8 cellular contexts compared by ENCODE assay signal in genomic region chr11:46917109-46918086, GRCh38. TPM values are rescaled to one million over a fixed set of nuclear protein-coding genes. Genes with fewer than 3 reads are reported as not detected.
DNase-seq lines count a peak whose midpoint lies in the region; ATAC-seq and TF ChIP-seq lines count a peak whose summit lies in the region.

No MANE protein-coding gene starts in this region.

- no peaks in the 10 kb centered on the region for H3K9me3 Mint-ChIP-seq in progenitor cell of endocrine pancreas (ENCODE audit: low read depth)

- no peaks in the 10 kb centered on the region for H3K36me3 Mint-ChIP-seq in progenitor cell of endocrine pancreas (ENCODE audit: insufficient read depth)

- intact Hi-C loops in esophagus muscularis mucosa (cut with DNase I): no loop called here

- peak overlapping the region; percentile 80 for H3K27ac Mint-ChIP-seq in progenitor cell of endocrine pancreas

- H3K36me3 ChIP-seq in DOHH2 (ENCODE audit: control insufficient read depth, low read length) (no peaks in the 10 kb centered on the region), esophagus muscularis mucosa (no peaks in the 10 kb centered on the region)

- CTCF ChIA-PET in RWPE1 (lab: Yijun Ruan, JAX): interaction anchor here (0.6 to 2.4 kb wide), 2 partner anchors 236 to 366 kb away, joined by 3 to 14 read pairs; no protein-coding TSS in a partner anchor

- H3K9me3 ChIP-seq in DOHH2 (ENCODE audit: control insufficient read depth, insufficient read depth, low read length) (no peaks in the 10 kb centered on the region), esophagus muscularis mucosa (no peaks in the 10 kb centered on the region)

- peaks cover 49% of the 10 kb centered on the region for H3K4me1 ChIP-seq in DOHH2 (ENCODE audit: control insufficient read depth, low read length)
- H3K4me1 ChIP-seq in esophagus muscularis mucosa: peaks cover 50 to 73% (median 60%) of the 10 kb centered on the region in 4 donors

- no peaks in the 10 kb centered on the region for H4K20me1 ChIP-seq in DOHH2 (ENCODE audit: control insufficient read depth, insufficient read depth, low read depth, low read length)

- POLR2A ChIA-PET in RWPE1 (lab: Yijun Ruan, JAX; ENCODE audit: low non-redundant PET): no interaction called here

- no peak for ATAC-seq in activated CD4-positive, CD25-positive, alpha-beta regulatory T cell treated with anti-CD3 and anti-CD28 coated beads, Interleukin-2, amount 50 U/mL, for 24 hours

- DNase-seq in RWPE1 (ENCODE audit: low spot score) (no peak), esophagus muscularis mucosa (ENCODE audit: extremely low spot score) (no peak), progenitor cell of endocrine pancreas (ENCODE audit: low spot score, unreplicated experiment) (no peak), NCI-H128 (lab: John Stamatoyannopoulos, UW; ENCODE audit: unreplicated experiment) (no peak), NCI-H2227 (lab: John Stamatoyannopoulos, UW; ENCODE audit: unreplicated experiment) (no peak), SIG-M5 (lab: John Stamatoyannopoulos, UW) (no peak)

- no peak for TF ChIP-seq EP300 in esophagus muscularis mucosa (IDR thresholded peaks at IDR 0.05)

- no peaks in the 10 kb centered on the region for H3K79me2 ChIP-seq in DOHH2 (ENCODE audit: control insufficient read depth, low read length)

- H3K4me2 ChIP-seq in DOHH2 (ENCODE audit: low read length): peak overlapping the region; percentile 86

- H3K4me3 ChIP-seq in DOHH2 (ENCODE audit: low read length): peak overlapping the region; percentile 81
- peak overlapping the region; percentile 58 to 82 (median 68) for H3K4me3 ChIP-seq in esophagus muscularis mucosa

- H3F3A ChIP-seq in DOHH2 (ENCODE audit: control insufficient read depth, insufficient read depth): peaks cover 5% of the 10 kb centered on the region

- H3K4me1 Mint-ChIP-seq in progenitor cell of endocrine pancreas (ENCODE audit: low read depth): peaks cover 15% of the 10 kb centered on the region

- H3K4me3 Mint-ChIP-seq in progenitor cell of endocrine pancreas (ENCODE audit: low read depth): peak overlapping the region; percentile 76

- WGBS in esophagus muscularis mucosa: 2% methylated on average over 16 of the region's 55 CpGs

- H3K27ac ChIP-seq in DOHH2 (ENCODE audit: low read depth, low read length) (no peak overlapping the region), RWPE1 (peak overlapping the region; percentile 93), esophagus muscularis mucosa (replicated peaks in 1 of 4) (peak overlapping the region; percentile 62 to 75 (median 74))

- TF ChIP-seq CTCF in DOHH2 (IDR thresholded peaks at IDR 0.05; ENCODE audit: low read depth, low read length, poor library complexity, severe bottlenecking) (no peak), RWPE1 (conservative IDR thresholded peaks at IDR 0.05; ENCODE audit: low read depth) (no peak), esophagus muscularis mucosa (IDR thresholded peaks at IDR 0.05) (no peak), progenitor cell of endocrine pancreas (IDR thresholded peaks at IDR 0.05; ENCODE audit: unreplicated experiment) (no peak)

- H3K9me2 ChIP-seq in DOHH2 (replicated peaks; ENCODE audit: control insufficient read depth, low read length): no peaks in the 10 kb centered on the region

- H3K27me3 Mint-ChIP-seq in progenitor cell of endocrine pancreas: peaks cover 63% of the 10 kb centered on the region

- H3K27me3 ChIP-seq in DOHH2 (ENCODE audit: control insufficient read depth, low read length) (peaks cover 19% of the 10 kb centered on the region), esophagus muscularis mucosa (peaks cover 0 to 10% (median 0%) of the 10 kb centered on the region in 4 donors)

- TF ChIP-seq POLR2A in esophagus muscularis mucosa (IDR thresholded peaks at IDR 0.05; ENCODE audit: low read depth): no peak

RNA-seq across cellular contexts. Expression of gene LRP4, which starts 1.0 kb away (rescaled TPM):
- 1 to 10 TPM; 2.3 to 7.4 (median 3.5) TPM for total RNA-seq in esophagus muscularis mucosa
- total RNA-seq in progenitor cell of endocrine pancreas: 8.7 and 11.0 TPM in 2 replicates

RNA-seq across cellular contexts. Expression of gene CSTPP1, which starts 19.2 kb away (rescaled TPM):
- total RNA-seq in esophagus muscularis mucosa (10 to 100 TPM; 13.3 to 26.4 (median 19.1) TPM), progenitor cell of endocrine pancreas (63.3 and 66.1 TPM in 2 replicates)
